Comparison of ENCODE assay signal across 25 cellular contexts in the genomic region with DNA sequence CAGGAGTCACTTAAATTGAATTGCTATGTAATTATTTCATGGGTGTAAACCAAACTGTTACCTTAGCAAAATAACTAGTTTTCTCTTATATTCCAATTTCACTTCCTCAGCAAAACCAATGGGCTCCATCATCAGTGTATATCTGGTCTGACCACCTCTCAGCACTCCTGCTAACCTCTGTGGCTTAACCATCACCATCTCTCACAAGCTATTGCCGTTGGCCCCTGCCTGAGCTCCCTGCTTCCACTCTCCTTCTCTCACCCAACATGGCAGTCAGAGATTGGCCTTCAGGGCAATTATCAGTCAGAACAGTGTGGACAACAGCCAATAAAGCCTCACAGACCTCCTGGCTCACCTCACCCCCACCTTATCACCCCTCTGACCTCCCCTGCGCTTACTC.
"Had no signal": no experiment of that assay in that cellular context is flagged by ENCODE, and none has a peak within 500 bp of the region (broad histone marks: within the 10 kb centered on the region; RNA-seq: fewer than 3 reads in every experiment).

No MANE protein-coding gene starts in this region.

- H3K27ac ChIP-seq: coronary artery, heart right ventricle, neural progenitor cell, testis, uterus had no signal

- H3K36me3 ChIP-seq: heart right ventricle, neural progenitor cell, uterus had no signal

- H3K4me3 ChIP-seq: coronary artery, heart right ventricle, neural progenitor cell, testis, uterus had no signal

- H3K4me1 ChIP-seq: uterus had no signal

- DNase-seq: activated CD4-positive, alpha-beta T cell treated with anti-CD3 and anti-CD28 coated beads for 4 hours; activated CD4-positive, alpha-beta T cell treated with anti-CD3 and anti-CD28 coated beads, Interleukin-2, amount 50 U/mL, for 48 hours; activated CD4-positive, CD25-positive, alpha-beta regulatory T cell; activated effector memory CD4-positive, alpha-beta T cell treated with Interleukin-2 at 50 U/mL for 16 hours; activated naive CD4-positive, alpha-beta T cell treated with anti-CD3 and anti-CD28 coated beads, Interleukin-2, amount 10 ng/mL, durations not matched to agents 7 days and 5 days; activated T-cell treated with anti-CD3 and anti-CD28 coated beads, Interleukin-2, amount 50 U/mL, for 48 hours; amygdala; cerebellar nuclear complex; endodermal cell; heart right ventricle; left colon; mesendoderm; naive B cell; posterior cingulate gyrus; small intestine; stimulated activated CD8-positive, alpha-beta memory T cell treated with anti-CD3 and anti-CD28 coated beads, Interleukin-4, amount 100 ng/mL, for 48 hours; stimulated activated naive CD4-positive, alpha-beta T cell; T-helper 9 cell; testis; trophoblast cell; uterus had no signal

- H3K27me3 ChIP-seq: heart right ventricle, neural progenitor cell, testis, uterus had no signal

- FAIRE-seq: keratinocyte, small intestine had no signal

- H3K27me3 Mint-ChIP-seq: activated naive CD4-positive, alpha-beta T cell treated with anti-CD3 and anti-CD28 coated beads, Interleukin-2, amount 10 ng/mL, durations not matched to agents 7 days and 5 days; naive B cell had no signal

- H3K4me1 Mint-ChIP-seq: activated naive CD4-positive, alpha-beta T cell treated with anti-CD3 and anti-CD28 coated beads, Interleukin-2, amount 10 ng/mL, durations not matched to agents 7 days and 5 days; neural progenitor cell had no signal

- H3K9ac ChIP-seq: neural progenitor cell had no signal

- ATAC-seq: heart right ventricle, left colon, sciatic nerve had no signal

- H2AFZ ChIP-seq: neural progenitor cell had no signal

- H3K36me3 Mint-ChIP-seq: activated naive CD4-positive, alpha-beta T cell treated with anti-CD3 and anti-CD28 coated beads, Interleukin-2, amount 10 ng/mL, durations not matched to agents 7 days and 5 days; naive B cell; neural progenitor cell had no signal

- H3K4me2 ChIP-seq: neural progenitor cell had no signal

- H3K9me3 Mint-ChIP-seq: activated naive CD4-positive, alpha-beta T cell treated with anti-CD3 and anti-CD28 coated beads, Interleukin-2, amount 10 ng/mL, durations not matched to agents 7 days and 5 days; endodermal cell; naive B cell; neural progenitor cell had no signal

- H3K4me3 Mint-ChIP-seq: activated naive CD4-positive, alpha-beta T cell treated with anti-CD3 and anti-CD28 coated beads, Interleukin-2, amount 10 ng/mL, durations not matched to agents 7 days and 5 days; endodermal cell; neural progenitor cell had no signal

- H3K27ac Mint-ChIP-seq: endodermal cell, neural progenitor cell had no signal

- H3K9me3 ChIP-seq: heart right ventricle, testis, uterus had no signal
